1 cellular context compared by ENCODE assay signal in genomic region chr16:84738255-84739038, GRCh38.
A peak's percentile ranks its signal among the peaks of the same experiment; 100 is the strongest.
TF ChIP-seq lines count a peak whose summit lies in the region.

No MANE protein-coding gene starts in this region.

TF ChIP-seq in H1, 55 proteins besides CTCF, POLR2A, EP300 and RAD21 (continued from another document):
- TF ChIP-seq TCF12 (IDR thresholded peaks at IDR 0.05; ENCODE audit: low read depth, low read length) (no peak), CHD7 (IDR thresholded peaks at IDR 0.05; ENCODE audit: insufficient replicate concordance, low read length) (no peak), SIN3A (conservative IDR thresholded peaks at IDR 0.05 in 1 of 2, IDR thresholded peaks at IDR 0.05 in 1 of 2; ENCODE audit: low read depth in 1 of 2, low read length in 2 of 2) (peak; percentile 72 to 85; a peak in 2 of 4 replicates), CTBP2 (IDR thresholded peaks at IDR 0.05; ENCODE audit: borderline replicate concordance, insufficient read depth, insufficient read length, low read length) (no peak), YY1 (IDR thresholded peaks at IDR 0.05; ENCODE audit: low read depth, low read length) (no peak), CREB1 (IDR thresholded peaks at IDR 0.05) (peak; percentile 67; the same call in 1 of the 2 replicates), SIRT6 (IDR thresholded peaks at IDR 0.05; ENCODE audit: low read length) (no peak)
TF ChIP-seq in H1: peak in this region for 3.
